9 cellular contexts compared by ENCODE assay signal in the genomic region with DNA sequence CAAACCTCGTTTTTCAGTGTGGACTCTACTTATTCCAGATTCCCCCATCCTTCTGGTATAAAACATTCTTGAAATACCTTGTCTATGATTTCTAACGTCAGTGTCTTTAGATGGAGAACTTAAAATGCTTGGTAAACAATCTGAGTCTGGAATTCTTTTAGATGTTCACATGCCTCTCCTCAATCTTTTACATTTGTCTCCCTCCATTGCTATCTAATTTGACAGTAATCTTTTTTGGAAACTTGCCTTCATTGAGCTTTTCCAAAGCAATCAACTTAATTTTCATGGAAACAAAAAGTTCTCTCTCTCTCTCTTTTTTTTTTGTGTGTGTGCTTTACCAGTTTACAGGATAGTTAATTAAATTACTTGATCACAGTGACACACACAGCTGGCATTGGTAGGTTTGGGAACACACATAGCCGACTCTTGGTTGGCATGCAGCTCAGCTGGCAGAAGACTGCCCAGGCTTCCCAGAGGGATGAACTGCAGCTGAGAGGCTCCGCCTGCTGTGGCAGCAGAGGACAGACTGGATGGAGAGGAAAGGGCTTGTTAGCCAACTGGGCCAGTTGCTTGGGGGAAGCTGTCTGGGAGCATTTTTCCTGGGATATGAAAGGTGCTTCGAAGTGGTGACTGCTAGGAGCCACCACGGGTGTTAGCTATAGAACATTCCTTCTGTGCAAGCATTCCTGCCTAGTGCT.
DNase-seq lines count a peak whose midpoint lies in the region; ATAC-seq and TF ChIP-seq lines count a peak whose summit lies in the region.
"Had no signal": no experiment of that assay in that cellular context is flagged by ENCODE, and none has a peak within 500 bp of the region (broad histone marks: within the 10 kb centered on the region; RNA-seq: fewer than 3 reads in every experiment).

No MANE protein-coding gene starts in this region.

- intact Hi-C loops in vagina (cut with DNase I) = no loop called here
- intact Hi-C loops in CD4-positive, alpha-beta memory T cell (cut with micrococcal nuclease) = no loop called here

- POLR2A ChIA-PET in CD4-positive, alpha-beta memory T cell (lab: Charles Lee; ENCODE audit: partially characterized antibody) = no interaction called here

- H3K4me3 Mint-ChIP-seq in osteocyte (ENCODE audit: unreplicated experiment) = no peak overlapping the region
- H3K4me3 Mint-ChIP-seq in CD4-positive, alpha-beta memory T cell = no peak overlapping the region
- H3K4me3 Mint-ChIP-seq: activated T-cell treated with anti-CD3 and anti-CD28 coated beads, Interleukin-2, amount 50 U/mL, for 72 hours had no signal

- H3K36me3 Mint-ChIP-seq in osteocyte (ENCODE audit: unreplicated experiment) = no peaks in the 10 kb centered on the region
- H3K36me3 Mint-ChIP-seq in CD4-positive, alpha-beta memory T cell = no peaks in the 10 kb centered on the region

- H3K36me3 ChIP-seq in SJSA1 (no peaks in the 10 kb centered on the region), vagina (no peaks in the 10 kb centered on the region)
- H3K36me3 ChIP-seq in CD4-positive, alpha-beta memory T cell (ENCODE audit: insufficient read depth, low read length) = no peaks in the 10 kb centered on the region

- H3K4me3 ChIP-seq in SJSA1 (no peak overlapping the region), fibroblast of the aortic adventitia (ENCODE audit: low read depth, low read length) (no peak overlapping the region), vagina (no peak overlapping the region)
- no peak overlapping the region for H3K4me3 ChIP-seq in CD4-positive, alpha-beta memory T cell (ENCODE audit: low read length in 2 of 2)

- ATAC-seq in HG03520 (IDR thresholded peaks at IDR 0.05; ENCODE audit: unreplicated experiment) (no peak), HG02981 (IDR thresholded peaks at IDR 0.05; ENCODE audit: unreplicated experiment) (no peak)
- ATAC-seq: activated T-cell treated with anti-CD3 and anti-CD28 coated beads, Interleukin-2, amount 50 U/mL, for 72 hours had no signal

- H3K9me3 ChIP-seq in SJSA1 (replicated peaks) (no peaks in the 10 kb centered on the region), vagina (no peaks in the 10 kb centered on the region)
- no peaks in the 10 kb centered on the region for H3K9me3 ChIP-seq in CD4-positive, alpha-beta memory T cell (ENCODE audit: control insufficient read depth in 1 of 2, low read length in 2 of 2)

- no peak for TF ChIP-seq CTCF in fibroblast of the aortic adventitia (IDR thresholded peaks at IDR 0.05; ENCODE audit: insufficient read depth, low read length)
- TF ChIP-seq CTCF in osteocyte (IDR thresholded peaks at IDR 0.05) = peak; percentile 31
- no peak for TF ChIP-seq CTCF in vagina (IDR thresholded peaks at IDR 0.05)

- H3K27me3 ChIP-seq in SJSA1 (replicated peaks) = no peaks in the 10 kb centered on the region
- no peaks in the 10 kb centered on the region for H3K27me3 ChIP-seq in vagina
- H3K27me3 ChIP-seq in CD4-positive, alpha-beta memory T cell (ENCODE audit: insufficient read depth, low read length) = no peaks in the 10 kb centered on the region

- peak overlapping the region; percentile 45 for H3K27ac ChIP-seq in SJSA1
- H3K27ac ChIP-seq in vagina = no peak overlapping the region
- H3K27ac ChIP-seq in CD4-positive, alpha-beta memory T cell (ENCODE audit: low read depth, low read length) = no peak overlapping the region

- H3K4me1 Mint-ChIP-seq in osteocyte (ENCODE audit: unreplicated experiment) = peaks cover 20% of the 10 kb centered on the region
- no peaks in the 10 kb centered on the region for H3K4me1 Mint-ChIP-seq in CD4-positive, alpha-beta memory T cell

- no peak overlapping the region for H3K27ac Mint-ChIP-seq in osteocyte (ENCODE audit: unreplicated experiment)
- no peak overlapping the region for H3K27ac Mint-ChIP-seq in CD4-positive, alpha-beta memory T cell
- H3K27ac Mint-ChIP-seq: activated T-cell treated with anti-CD3 and anti-CD28 coated beads, Interleukin-2, amount 50 U/mL, for 72 hours had no signal

- peaks cover 2% of the 10 kb centered on the region for H3K27me3 Mint-ChIP-seq in osteocyte (ENCODE audit: unreplicated experiment)
- peaks cover 11 to 12% of the 10 kb centered on the region in 2 donors for H3K27me3 Mint-ChIP-seq in CD4-positive, alpha-beta memory T cell

- CTCF ChIA-PET in CD4-positive, alpha-beta memory T cell (lab: Charles Lee; ENCODE audit: partially characterized antibody) = interaction anchor here (0.6 kb wide), 1 partner anchor 17 kb away, joined by 3 read pairs; no protein-coding TSS in a partner anchor

- TF ChIP-seq POLR2A in vagina (IDR thresholded peaks at IDR 0.05) = no peak

- H3K9me3 Mint-ChIP-seq in osteocyte (ENCODE audit: unreplicated experiment) = no peaks in the 10 kb centered on the region
- H3K9me3 Mint-ChIP-seq in CD4-positive, alpha-beta memory T cell = peaks cover 0 to 3% (median 0%) of the 10 kb centered on the region in 8 donors
- H3K9me3 Mint-ChIP-seq: activated T-cell treated with anti-CD3 and anti-CD28 coated beads, Interleukin-2, amount 50 U/mL, for 72 hours had no signal

- H3K4me1 ChIP-seq in SJSA1 (replicated peaks) (peaks cover 63% of the 10 kb centered on the region), vagina (no peaks in the 10 kb centered on the region)
- no peaks in the 10 kb centered on the region for H3K4me1 ChIP-seq in CD4-positive, alpha-beta memory T cell (ENCODE audit: insufficient read depth, low read length)

- DNase-seq in EL (peak; percentile 26), SJSA1 (ENCODE audit: low read depth in 1 of 2, low spot score in 2 of 2) (peak; percentile 63 to 78), fibroblast of the aortic adventitia (ENCODE audit: low read depth) (peak; percentile 9), osteocyte (ENCODE audit: extremely low spot score, unreplicated experiment) (no peak), vagina (ENCODE audit: extremely low spot score in 2 of 2) (no peak)
- no peak for DNase-seq in CD4-positive, alpha-beta memory T cell
- DNase-seq: activated T-cell treated with anti-CD3 and anti-CD28 coated beads, Interleukin-2, amount 50 U/mL, for 72 hours had no signal

Comparison
In these comparisons a context has a peak if more than half of its experiments do, and no peak if none do; other contexts are left out.
1. DNase-seq: peak in EL (single experiment), SJSA1 (2 of 2) and fibroblast of the aortic adventitia (single experiment); none in osteocyte (single experiment), vagina (0 of 2) and CD4-positive, alpha-beta memory T cell (0 of 5).